In the genomic region with DNA sequence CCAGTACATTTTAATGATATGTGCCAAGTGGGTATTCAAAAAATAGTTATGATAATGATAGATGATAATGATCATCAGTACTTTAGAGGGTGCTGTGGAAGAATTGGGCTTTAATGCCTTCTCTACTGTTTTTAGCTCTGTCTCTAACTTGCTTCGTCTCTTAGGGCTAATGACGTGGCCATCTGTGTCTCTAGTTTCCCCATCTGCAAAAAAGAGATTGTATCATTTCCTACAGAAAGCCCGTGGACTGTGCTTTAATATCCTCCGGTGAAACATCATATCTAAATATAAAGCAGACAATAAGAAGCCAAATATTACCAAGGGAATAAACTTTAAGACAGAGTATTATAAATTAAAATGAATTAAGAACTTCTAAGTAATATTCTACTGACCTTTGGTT, we compare ENCODE assay signal across 15 cellular contexts. TPM values are rescaled to one million over a fixed set of nuclear protein-coding genes. Genes with fewer than 3 reads are reported as not detected.
DNase-seq lines count a peak whose midpoint lies in the region; ATAC-seq and TF ChIP-seq lines count a peak whose summit lies in the region.
"Had no signal": no experiment of that assay in that cellular context is flagged by ENCODE, and none has a peak within 500 bp of the region (broad histone marks: within the 10 kb centered on the region; RNA-seq: fewer than 3 reads in every experiment).

No MANE protein-coding gene starts in this region.

- H3K9ac ChIP-seq in Loucy (ENCODE audit: low read depth, low read length, poor library complexity, severe bottlenecking): no peak overlapping the region

- H3K9me2 ChIP-seq in Loucy (replicated peaks; ENCODE audit: low read depth, low read length): no peaks in the 10 kb centered on the region

- H3K36me3 ChIP-seq in Loucy (ENCODE audit: insufficient read depth, low read length) (no peaks in the 10 kb centered on the region), osteoblast (ENCODE audit: insufficient read depth, low read length) (peaks cover 5% of the 10 kb centered on the region)
- H3K36me3 ChIP-seq: HAP-1 had no signal

- no peak for TF ChIP-seq CTCF in Loucy (conservative IDR thresholded peaks at IDR 0.05; ENCODE audit: low read length)
- no peak for TF ChIP-seq CTCF in choroid plexus epithelial cell (conservative IDR thresholded peaks at IDR 0.05; ENCODE audit: low read depth, low read length)
- TF ChIP-seq CTCF in osteoblast (IDR thresholded peaks at IDR 0.05; ENCODE audit: extremely low read depth, low read depth, low read length): no peak

- H3K27ac ChIP-seq in osteoblast (ENCODE audit: low read depth, low read length): peak overlapping the region; percentile 24
- H3K27ac ChIP-seq: HL-60, PC-9 had no signal

- ATAC-seq in HG02623 (IDR thresholded peaks at IDR 0.05; ENCODE audit: unreplicated experiment) (no peak), HG03175 (IDR thresholded peaks at IDR 0.05; ENCODE audit: unreplicated experiment) (no peak)

- peak overlapping the region; percentile 19 for H3K4me3 ChIP-seq in Loucy (ENCODE audit: low read length, poor library complexity, severe bottlenecking)
- no peak overlapping the region for H3K4me3 ChIP-seq in choroid plexus epithelial cell (ENCODE audit: low read depth, low read length)
- no peak overlapping the region for H3K4me3 ChIP-seq in osteoblast (ENCODE audit: insufficient read depth, low read length)
- H3K4me3 ChIP-seq: HAP-1, PC-9 had no signal

- H2AFZ ChIP-seq in Loucy (ENCODE audit: low read length) (peak overlapping the region; percentile 14; the same call in 1 of the 2 replicates), osteoblast (ENCODE audit: low read length) (no peak overlapping the region)
- H2AFZ ChIP-seq: PC-9 had no signal

- H3K79me2 ChIP-seq in Loucy (ENCODE audit: insufficient read depth, low read length) (no peaks in the 10 kb centered on the region), osteoblast (ENCODE audit: insufficient read depth, low read length) (no peaks in the 10 kb centered on the region)

- H3K9me3 ChIP-seq in Loucy (ENCODE audit: insufficient read depth, low read depth, low read length) (no peaks in the 10 kb centered on the region), osteoblast (ENCODE audit: low read depth, low read length) (no peaks in the 10 kb centered on the region)
- H3K9me3 ChIP-seq: HAP-1 had no signal

- H3K4me1 ChIP-seq in Loucy (ENCODE audit: insufficient read depth, low read length, poor library complexity, severe bottlenecking) (peaks cover 52% of the 10 kb centered on the region), osteoblast (ENCODE audit: insufficient read depth, low read length) (peaks cover 33% of the 10 kb centered on the region)
- H3K4me1 ChIP-seq: HAP-1 had no signal

- no peaks in the 10 kb centered on the region for H3F3A ChIP-seq in Loucy (ENCODE audit: low read depth)

- H3K4me2 ChIP-seq in Loucy (ENCODE audit: low read depth, low read length, poor library complexity, severe bottlenecking): peak overlapping the region; percentile 42
- H3K4me2 ChIP-seq in osteoblast (ENCODE audit: insufficient read depth, low read length): peak overlapping the region; percentile 23
- H3K4me2 ChIP-seq: PC-9 had no signal

- peak; percentile 19 for DNase-seq in NCI-H2171 treated with DMSO at 0.1 percent for 48 hours (lab: John Stamatoyannopoulos, UW)
- DNase-seq in NCI-H2171 (lab: John Stamatoyannopoulos, UW): no peak
- peak; percentile 31 for DNase-seq in choroid plexus epithelial cell (ENCODE audit: low read depth)
- DNase-seq in osteoblast (ENCODE audit: insufficient read length, low spot score, missing footprints): no peak
- DNase-seq in NOMO-1 treated with dmso at 0.1 percent for 144 hours (lab: John Stamatoyannopoulos, UW; ENCODE audit: unreplicated experiment): no peak
- DNase-seq: 8988T, NCI-H1105 treated with DMSO at 0.1 percent for 48 hours, NCI-H187, NCI-H748 treated with DMSO at 0.1 percent for 48 hours, PC-9 had no signal

- H3K27me3 ChIP-seq in Loucy (ENCODE audit: insufficient read depth, low read length, poor library complexity, severe bottlenecking) (no peaks in the 10 kb centered on the region), osteoblast (ENCODE audit: insufficient read depth, low read length) (no peaks in the 10 kb centered on the region)

- H4K20me1 ChIP-seq in Loucy (ENCODE audit: insufficient read depth, low read length, poor library complexity, severe bottlenecking) (no peaks in the 10 kb centered on the region), osteoblast (ENCODE audit: insufficient read depth, low read length) (no peaks in the 10 kb centered on the region)

RNA-seq across cellular contexts. Expression of a gene that starts 10.3 kb away (rescaled TPM):
- 2.1 and 3.6 TPM in 2 replicates for total RNA-seq in osteoblast

Comparison
In these comparisons a context has a peak if more than half of its experiments do, and no peak if none do; other contexts are left out.
1. DNase-seq: peak in NCI-H2171 treated with DMSO at 0.1 percent for 48 hours (single experiment) and choroid plexus epithelial cell (single experiment); none in NCI-H2171 (single experiment), osteoblast (single experiment) and NOMO-1 treated with dmso at 0.1 percent for 144 hours (single experiment).